In genomic region chr1:175373786-175374623, GRCh38 we compare ENCODE assay signal across 8 cellular contexts.
DNase-seq lines count a peak whose midpoint lies in the region; FAIRE-seq and TF ChIP-seq lines count a peak whose summit lies in the region.
"Had no signal": no experiment of that assay in that cellular context is flagged by ENCODE, and none has a peak within 500 bp of the region (broad histone marks: within the 10 kb centered on the region; RNA-seq: fewer than 3 reads in every experiment).

No MANE protein-coding gene starts in this region.

- DNase-seq in D721Med (ENCODE audit: insufficient read length, low spot score) (no peak), GM19238 (ENCODE audit: insufficient read length, low spot score) (peak; percentile 23), NCI-H2227 treated with DMSO at 0.1 percent for 48 hours (lab: John Stamatoyannopoulos, UW) (peak; percentile 4), bronchial epithelial cell (ENCODE audit: low read depth) (peak; percentile 4)
- DNase-seq in stimulated activated naive CD4-positive, alpha-beta T cell treated with Interleukin-2 at 50 U/mL for 16 hours (lab: John Stamatoyannopoulos, UW) = no peak
- DNase-seq in activated effector memory CD4-positive, alpha-beta T cell treated with anti-CD3 and anti-CD28 coated beads, Interleukin-2, amount 50 U/mL, for 16 hours = no peak

- H3K9ac ChIP-seq in liver (ENCODE audit: low read depth in 1 of 2, low read length in 2 of 2) = no peak overlapping the region

- H3K27ac ChIP-seq in liver (ENCODE audit: low read depth in 1 of 2, low read length in 2 of 2) = no peak overlapping the region
- H3K27ac ChIP-seq: SK-N-MC had no signal

- FAIRE-seq in D721Med (lab: Jason Lieb, UNC) (no peak), bronchial epithelial cell (lab: Jason Lieb, UNC) (peak; percentile 60)

- H3K4me3 ChIP-seq in bronchial epithelial cell (ENCODE audit: low read depth, low read length) = no peak overlapping the region
- no peak overlapping the region for H3K4me3 ChIP-seq in liver (ENCODE audit: low read depth in 1 of 3, low read length in 3 of 3)
- H3K4me3 ChIP-seq: SK-N-MC had no signal

- peak; percentile 93 for TF ChIP-seq CTCF in D721Med (IDR thresholded peaks at IDR 0.05; ENCODE audit: insufficient read depth, missing control alignments)
- peak; percentile 75 for TF ChIP-seq CTCF in bronchial epithelial cell (IDR thresholded peaks at IDR 0.05; ENCODE audit: insufficient read depth, low read length, severe bottlenecking)
- peak; percentile 44 for TF ChIP-seq CTCF in liver (IDR thresholded peaks at IDR 0.05; ENCODE audit: low read depth, low read length, missing input control)

- TF ChIP-seq RAD21 in liver (IDR thresholded peaks at IDR 0.05) = peak; percentile 73 to 88

- no peaks in the 10 kb centered on the region for H3K9me3 ChIP-seq in liver (ENCODE audit: control insufficient read depth in 4 of 4, low read length in 3 of 4)

- no peaks in the 10 kb centered on the region for H3K36me3 ChIP-seq in bronchial epithelial cell (ENCODE audit: control insufficient read depth, insufficient read depth, low read length)
- H3K36me3 ChIP-seq in liver (ENCODE audit: control insufficient read depth in 4 of 4, insufficient read depth in 3 of 4, low read depth in 1 of 4, low read length in 3 of 4) = no peaks in the 10 kb centered on the region

- WGBS in liver = 64% methylated on average over 14 of the region's 14 CpGs

- H3K27me3 ChIP-seq in bronchial epithelial cell (ENCODE audit: control insufficient read depth, insufficient read depth, low read length) (no peaks in the 10 kb centered on the region), liver (ENCODE audit: control insufficient read depth in 4 of 4, insufficient read depth in 4 of 4, low read length in 3 of 4) (no peaks in the 10 kb centered on the region)

- H3K4me1 ChIP-seq in liver (ENCODE audit: control insufficient read depth in 4 of 4, insufficient read depth in 4 of 4, low read length in 3 of 4) = no peaks in the 10 kb centered on the region

TF ChIP-seq in liver, 16 proteins besides CTCF, POLR2A, EP300 and RAD21:
- no peak for TF ChIP-seq SP1 (IDR thresholded peaks at IDR 0.05)
- TF ChIP-seq, protein P1, sequence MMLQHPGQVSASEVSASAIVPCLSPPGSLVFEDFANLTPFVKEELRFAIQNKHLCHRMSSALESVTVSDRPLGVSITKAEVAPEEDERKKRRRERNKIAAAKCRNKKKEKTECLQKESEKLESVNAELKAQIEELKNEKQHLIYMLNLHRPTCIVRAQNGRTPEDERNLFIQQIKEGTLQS (IDR thresholded peaks at IDR 0.05) = no peak
- TF ChIP-seq REST (IDR thresholded peaks at IDR 0.05) = no peak
- no peak for TF ChIP-seq RXRA (IDR thresholded peaks at IDR 0.05)
- no peak for TF ChIP-seq GABPA (IDR thresholded peaks at IDR 0.05 in 1 of 2, conservative IDR thresholded peaks at IDR 0.05 in 1 of 2)
- no peak for TF ChIP-seq FOXA1 (IDR thresholded peaks at IDR 0.05)
- TF ChIP-seq HNF4G (IDR thresholded peaks at IDR 0.05) = no peak
- TF ChIP-seq YY1 (IDR thresholded peaks at IDR 0.05) = no peak
- no peak for TF ChIP-seq JUND (IDR thresholded peaks at IDR 0.05)
- TF ChIP-seq FOXA2 (IDR thresholded peaks at IDR 0.05) = no peak

Comparison
In these comparisons a context has a peak if more than half of its experiments do, and no peak if none do; other contexts are left out.
1. DNase-seq: peak in GM19238 (single experiment), NCI-H2227 treated with DMSO at 0.1 percent for 48 hours (single experiment) and bronchial epithelial cell (single experiment); none in D721Med (single experiment), stimulated activated naive CD4-positive, alpha-beta T cell treated with Interleukin-2 at 50 U/mL for 16 hours (single experiment) and activated effector memory CD4-positive, alpha-beta T cell treated with anti-CD3 and anti-CD28 coated beads, Interleukin-2, amount 50 U/mL, for 16 hours (single experiment).
2. Peak in every context shown above with its lines, with median percentiles within 50 percentile points of each other: CTCF ChIP-seq.